8 cellular contexts compared by ENCODE assay signal in the genomic region with DNA sequence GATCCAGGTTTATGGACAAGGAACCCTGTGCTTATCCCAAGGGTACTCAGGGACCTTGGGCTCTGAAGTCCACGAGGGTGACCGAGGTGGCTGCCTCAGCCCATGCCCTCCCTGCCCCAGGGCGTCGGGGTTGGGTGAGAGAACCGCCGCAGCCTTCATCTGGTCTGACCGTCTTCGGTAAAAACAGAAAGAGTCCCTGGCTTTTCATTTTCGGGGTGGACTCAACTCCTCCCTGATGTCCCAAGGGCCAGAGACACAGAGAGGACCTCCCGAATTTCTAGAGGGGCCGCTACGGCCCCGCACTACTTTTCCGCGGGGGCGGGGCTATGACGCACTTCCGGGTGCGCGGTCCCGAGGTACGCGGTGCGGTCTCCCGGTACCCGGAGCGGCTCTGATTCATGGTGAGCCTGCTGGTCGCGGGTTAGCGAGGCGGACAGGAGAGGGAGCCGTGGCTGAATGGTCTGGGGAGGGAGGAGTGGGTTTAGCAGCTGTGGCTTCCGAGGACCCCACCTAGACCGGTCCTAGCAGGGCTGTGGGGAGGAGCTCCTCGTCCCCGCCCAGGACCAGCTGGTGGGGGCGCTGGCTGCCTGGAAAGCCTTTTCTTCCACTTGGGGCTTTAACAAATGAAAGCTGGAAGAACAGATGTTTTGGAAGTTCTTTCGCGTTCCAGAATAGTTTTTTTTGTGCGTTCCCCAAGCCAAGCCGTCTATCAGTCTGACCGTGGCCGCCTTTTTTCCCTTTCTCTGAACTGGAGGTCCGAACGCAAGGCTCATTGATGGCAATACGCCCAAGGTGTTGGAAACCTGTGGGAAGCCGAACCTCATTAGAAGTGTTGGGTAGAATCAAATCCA. TPM values are rescaled to one million over a fixed set of nuclear protein-coding genes. Genes with fewer than 3 reads are reported as not detected.
DNase-seq lines count a peak whose midpoint lies in the region; TF ChIP-seq lines count a peak whose summit lies in the region.

Gene ZSCAN21, plus strand, starts transcription at position 334 of the 851 bp plus-strand sequence. CDS start 7,233 bp downstream, outside the sequence.

- in situ Hi-C loops in SK-MEL-5 (cut with HindIII; ENCODE audit: low pct_unique_long_range_greater_than_20kb, low sequenced_read_pairs), result no loop called here

- H3K4me2 ChIP-seq in Loucy (ENCODE audit: low read depth, low read length, poor library complexity, severe bottlenecking), result peak within 1 kb of the TSS; percentile 95

- H3K9ac ChIP-seq in ES-I3 (ENCODE audit: low read depth, low read length) (peak within 1 kb of the TSS; percentile 97), Loucy (ENCODE audit: low read depth, low read length, poor library complexity, severe bottlenecking) (peak within 1 kb of the TSS; percentile 74)

- peak; percentile 69 for DNase-seq in H4 (ENCODE audit: low spot score)
- DNase-seq in SK-MEL-5 (ENCODE audit: low read depth, low spot score), result peak; percentile 82
- peak; percentile 84 for DNase-seq in activated naive CD4-positive, alpha-beta T cell treated with anti-CD3 and anti-CD28 coated beads, Interleukin-2, amount 50 U/mL, for 16 hours
- DNase-seq in globus pallidus (ENCODE audit: low spot score), result peak; percentile 77
- peak; percentile 15 to 89 (median 78) for DNase-seq in nucleus accumbens (lab: John Stamatoyannopoulos, UW)
- peak; percentile 89 for DNase-seq in superior temporal gyrus (ENCODE audit: extremely low spot score)

- H3K9me3 ChIP-seq in ES-I3 (ENCODE audit: control insufficient read depth, insufficient read depth, low read length) (no peaks in the 10 kb centered on the region), Loucy (ENCODE audit: insufficient read depth, low read depth, low read length) (no peaks in the 10 kb centered on the region)

- no peaks in the 10 kb centered on the region for H3K27me3 ChIP-seq in Loucy (ENCODE audit: insufficient read depth, low read length, poor library complexity, severe bottlenecking)

- H3K9me2 ChIP-seq in Loucy (replicated peaks; ENCODE audit: low read depth, low read length), result no peaks in the 10 kb centered on the region

- H3K4me3 ChIP-seq in Loucy (ENCODE audit: low read length, poor library complexity, severe bottlenecking), result peak within 1 kb of the TSS; percentile 81

- H4K20me1 ChIP-seq in Loucy (ENCODE audit: insufficient read depth, low read length, poor library complexity, severe bottlenecking), result no peaks in the 10 kb centered on the region

- H3F3A ChIP-seq in Loucy (ENCODE audit: low read depth), result no peaks in the 10 kb centered on the region

- peak; percentile 33; the same call in 1 of the 2 replicates for TF ChIP-seq CTCF in Loucy (conservative IDR thresholded peaks at IDR 0.05; ENCODE audit: low read length)

- H2AFZ ChIP-seq in Loucy (ENCODE audit: low read length), result peak within 1 kb of the TSS; percentile 94

- H3K36me3 ChIP-seq in ES-I3 (ENCODE audit: insufficient read depth, low read length) (peaks cover 12% of the 10 kb centered on the region; the same call in 1 of the 2 replicates), Loucy (ENCODE audit: insufficient read depth, low read length) (no peaks in the 10 kb centered on the region)

- H3K79me2 ChIP-seq in Loucy (ENCODE audit: insufficient read depth, low read length), result peaks cover 12% of the 10 kb centered on the region

- H3K4me1 ChIP-seq in ES-I3 (ENCODE audit: insufficient read depth, low read length) (peaks cover 3% of the 10 kb centered on the region; the same call in 1 of the 2 replicates), Loucy (ENCODE audit: insufficient read depth, low read length, poor library complexity, severe bottlenecking) (peaks cover 14% of the 10 kb centered on the region)

RNA-seq across cellular contexts. Expression of gene ZSCAN21, which starts in this region (rescaled TPM):
- total RNA-seq in H4 (2014; rRNA removed; shearing (Covaris generic)), result 11.7 and 17.4 TPM in 2 replicates
- total RNA-seq in SK-MEL-5 (2014; rRNA removed; shearing (Covaris generic)), result 21.3 and 22.8 TPM in 2 replicates
- polyA plus RNA-seq in SK-MEL-5 (2015; cell fraction: cytosol; rRNA removed), result 16.5 and 19.2 TPM in 2 replicates
- 15.3 and 18.0 TPM in 2 replicates for polyA plus RNA-seq in SK-MEL-5 (2015; cell fraction: nucleus; rRNA removed)

Comparison
In these comparisons a context has a peak if more than half of its experiments do, and no peak if none do; other contexts are left out.
1. Peak in every context shown above with its lines: DNase-seq and H3K4me3 ChIP-seq.